ENCODE assay signal across 1 cellular context in genomic region chr14:60091550-60092511, GRCh38.
TF ChIP-seq lines count a peak whose summit lies in the region.

PCNX4 (plus strand) TSS chr14:60091923; CDS start chr14:60107639, 15,716 bp downstream.

TF ChIP-seq in WTC11, 78 proteins besides CTCF, POLR2A, EP300 and RAD21 (continued from another document):
- TF ChIP-seq, protein P1, sequence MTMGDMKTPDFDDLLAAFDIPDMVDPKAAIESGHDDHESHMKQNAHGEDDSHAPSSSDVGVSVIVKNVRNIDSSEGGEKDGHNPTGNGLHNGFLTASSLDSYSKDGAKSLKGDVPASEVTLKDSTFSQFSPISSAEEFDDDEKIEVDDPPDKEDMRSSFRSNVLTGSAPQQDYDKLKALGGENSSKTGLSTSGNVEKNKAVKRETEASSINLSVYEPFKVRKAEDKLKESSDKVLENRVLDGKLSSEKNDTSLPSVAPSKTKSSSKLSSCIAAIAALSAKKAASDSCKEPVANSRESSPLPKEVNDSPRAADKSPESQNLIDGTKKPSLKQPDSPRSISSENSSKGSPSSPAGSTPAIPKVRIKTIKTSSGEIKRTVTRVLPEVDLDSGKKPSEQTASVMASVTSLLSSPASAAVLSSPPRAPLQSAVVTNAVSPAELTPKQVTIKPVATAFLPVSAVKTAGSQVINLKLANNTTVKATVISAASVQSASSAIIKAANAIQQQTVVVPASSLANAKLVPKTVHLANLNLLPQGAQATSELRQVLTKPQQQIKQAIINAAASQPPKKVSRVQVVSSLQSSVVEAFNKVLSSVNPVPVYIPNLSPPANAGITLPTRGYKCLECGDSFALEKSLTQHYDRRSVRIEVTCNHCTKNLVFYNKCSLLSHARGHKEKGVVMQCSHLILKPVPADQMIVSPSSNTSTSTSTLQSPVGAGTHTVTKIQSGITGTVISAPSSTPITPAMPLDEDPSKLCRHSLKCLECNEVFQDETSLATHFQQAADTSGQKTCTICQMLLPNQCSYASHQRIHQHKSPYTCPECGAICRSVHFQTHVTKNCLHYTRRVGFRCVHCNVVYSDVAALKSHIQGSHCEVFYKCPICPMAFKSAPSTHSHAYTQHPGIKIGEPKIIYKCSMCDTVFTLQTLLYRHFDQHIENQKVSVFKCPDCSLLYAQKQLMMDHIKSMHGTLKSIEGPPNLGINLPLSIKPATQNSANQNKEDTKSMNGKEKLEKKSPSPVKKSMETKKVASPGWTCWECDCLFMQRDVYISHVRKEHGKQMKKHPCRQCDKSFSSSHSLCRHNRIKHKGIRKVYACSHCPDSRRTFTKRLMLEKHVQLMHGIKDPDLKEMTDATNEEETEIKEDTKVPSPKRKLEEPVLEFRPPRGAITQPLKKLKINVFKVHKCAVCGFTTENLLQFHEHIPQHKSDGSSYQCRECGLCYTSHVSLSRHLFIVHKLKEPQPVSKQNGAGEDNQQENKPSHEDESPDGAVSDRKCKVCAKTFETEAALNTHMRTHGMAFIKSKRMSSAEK (CRISPR knock-in tag; IDR thresholded peaks at IDR 0.05; ENCODE audit: borderline replicate concordance), result no peak
- TF ChIP-seq, protein P2, sequence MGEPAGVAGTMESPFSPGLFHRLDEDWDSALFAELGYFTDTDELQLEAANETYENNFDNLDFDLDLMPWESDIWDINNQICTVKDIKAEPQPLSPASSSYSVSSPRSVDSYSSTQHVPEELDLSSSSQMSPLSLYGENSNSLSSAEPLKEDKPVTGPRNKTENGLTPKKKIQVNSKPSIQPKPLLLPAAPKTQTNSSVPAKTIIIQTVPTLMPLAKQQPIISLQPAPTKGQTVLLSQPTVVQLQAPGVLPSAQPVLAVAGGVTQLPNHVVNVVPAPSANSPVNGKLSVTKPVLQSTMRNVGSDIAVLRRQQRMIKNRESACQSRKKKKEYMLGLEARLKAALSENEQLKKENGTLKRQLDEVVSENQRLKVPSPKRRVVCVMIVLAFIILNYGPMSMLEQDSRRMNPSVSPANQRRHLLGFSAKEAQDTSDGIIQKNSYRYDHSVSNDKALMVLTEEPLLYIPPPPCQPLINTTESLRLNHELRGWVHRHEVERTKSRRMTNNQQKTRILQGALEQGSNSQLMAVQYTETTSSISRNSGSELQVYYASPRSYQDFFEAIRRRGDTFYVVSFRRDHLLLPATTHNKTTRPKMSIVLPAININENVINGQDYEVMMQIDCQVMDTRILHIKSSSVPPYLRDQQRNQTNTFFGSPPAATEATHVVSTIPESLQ (CRISPR knock-in tag; IDR thresholded peaks at IDR 0.05), result no peak
- TF ChIP-seq ZNF512 (CRISPR knock-in tag; IDR thresholded peaks at IDR 0.05; ENCODE audit: borderline replicate concordance) (no peak), SMAD3 (CRISPR knock-in tag; IDR thresholded peaks at IDR 0.05; ENCODE audit: borderline replicate concordance) (no peak), FOXK1 (CRISPR knock-in tag; IDR thresholded peaks at IDR 0.05) (peak; percentile 85), TCF7 (CRISPR knock-in tag; IDR thresholded peaks at IDR 0.05; ENCODE audit: low read depth) (no peak), GRHL2 (CRISPR knock-in tag; IDR thresholded peaks at IDR 0.05; ENCODE audit: insufficient replicate concordance, severe bottlenecking) (no peak), NFATC4 (CRISPR knock-in tag; IDR thresholded peaks at IDR 0.05) (no peak), ZNF396 (CRISPR knock-in tag; IDR thresholded peaks at IDR 0.05; ENCODE audit: borderline replicate concordance) (no peak), NR3C1 (CRISPR knock-in tag; conservative IDR thresholded peaks at IDR 0.05; ENCODE audit: low read depth) (no peak), NFE2L1 (CRISPR knock-in tag; IDR thresholded peaks at IDR 0.05) (peak; percentile 83), ZBTB21 (CRISPR knock-in tag; IDR thresholded peaks at IDR 0.05; ENCODE audit: borderline replicate concordance) (peak; percentile 92), ZNF317 (CRISPR knock-in tag; IDR thresholded peaks at IDR 0.05; ENCODE audit: borderline replicate concordance, low read depth) (no peak), RELA (CRISPR knock-in tag; IDR thresholded peaks at IDR 0.05; ENCODE audit: borderline replicate concordance) (peak; percentile 69; the same call in 1 of the 2 replicates), HMGA2 (CRISPR knock-in tag; IDR thresholded peaks at IDR 0.05) (no peak), SMAD4 (CRISPR knock-in tag; IDR thresholded peaks at IDR 0.05) (no peak), GABPB1 (CRISPR knock-in tag; IDR thresholded peaks at IDR 0.05) (peak; percentile 73; the same call in 1 of the 2 replicates), ZNF219 (CRISPR knock-in tag; IDR thresholded peaks at IDR 0.05; ENCODE audit: borderline replicate concordance) (no peak), ZNF416 (CRISPR knock-in tag; IDR thresholded peaks at IDR 0.05) (no peak), FOXJ3 (CRISPR knock-in tag; IDR thresholded peaks at IDR 0.05; ENCODE audit: borderline replicate concordance) (no peak), RORB (CRISPR knock-in tag; IDR thresholded peaks at IDR 0.05) (no peak), IRF1 (CRISPR knock-in tag; IDR thresholded peaks at IDR 0.05) (0 out of 2 replicates have a peak, but pooled peaks have one; percentile 3), EMX1 (CRISPR knock-in tag; IDR thresholded peaks at IDR 0.05) (no peak)
- TF ChIP-seq, protein P3, sequence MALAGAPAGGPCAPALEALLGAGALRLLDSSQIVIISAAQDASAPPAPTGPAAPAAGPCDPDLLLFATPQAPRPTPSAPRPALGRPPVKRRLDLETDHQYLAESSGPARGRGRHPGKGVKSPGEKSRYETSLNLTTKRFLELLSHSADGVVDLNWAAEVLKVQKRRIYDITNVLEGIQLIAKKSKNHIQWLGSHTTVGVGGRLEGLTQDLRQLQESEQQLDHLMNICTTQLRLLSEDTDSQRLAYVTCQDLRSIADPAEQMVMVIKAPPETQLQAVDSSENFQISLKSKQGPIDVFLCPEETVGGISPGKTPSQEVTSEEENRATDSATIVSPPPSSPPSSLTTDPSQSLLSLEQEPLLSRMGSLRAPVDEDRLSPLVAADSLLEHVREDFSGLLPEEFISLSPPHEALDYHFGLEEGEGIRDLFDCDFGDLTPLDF (CRISPR knock-in tag; IDR thresholded peaks at IDR 0.05), result no peak
- TF ChIP-seq, protein P4, sequence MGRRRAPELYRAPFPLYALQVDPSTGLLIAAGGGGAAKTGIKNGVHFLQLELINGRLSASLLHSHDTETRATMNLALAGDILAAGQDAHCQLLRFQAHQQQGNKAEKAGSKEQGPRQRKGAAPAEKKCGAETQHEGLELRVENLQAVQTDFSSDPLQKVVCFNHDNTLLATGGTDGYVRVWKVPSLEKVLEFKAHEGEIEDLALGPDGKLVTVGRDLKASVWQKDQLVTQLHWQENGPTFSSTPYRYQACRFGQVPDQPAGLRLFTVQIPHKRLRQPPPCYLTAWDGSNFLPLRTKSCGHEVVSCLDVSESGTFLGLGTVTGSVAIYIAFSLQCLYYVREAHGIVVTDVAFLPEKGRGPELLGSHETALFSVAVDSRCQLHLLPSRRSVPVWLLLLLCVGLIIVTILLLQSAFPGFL (CRISPR knock-in tag; IDR thresholded peaks at IDR 0.05; ENCODE audit: borderline replicate concordance), result no peak; the same call in 1 of the 2 replicates
- TF ChIP-seq, protein P5, sequence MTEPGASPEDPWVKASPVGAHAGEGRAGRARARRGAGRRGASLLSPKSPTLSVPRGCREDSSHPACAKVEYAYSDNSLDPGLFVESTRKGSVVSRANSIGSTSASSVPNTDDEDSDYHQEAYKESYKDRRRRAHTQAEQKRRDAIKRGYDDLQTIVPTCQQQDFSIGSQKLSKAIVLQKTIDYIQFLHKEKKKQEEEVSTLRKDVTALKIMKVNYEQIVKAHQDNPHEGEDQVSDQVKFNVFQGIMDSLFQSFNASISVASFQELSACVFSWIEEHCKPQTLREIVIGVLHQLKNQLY (CRISPR knock-in tag; IDR thresholded peaks at IDR 0.05), result no peak
- TF ChIP-seq, protein P6, sequence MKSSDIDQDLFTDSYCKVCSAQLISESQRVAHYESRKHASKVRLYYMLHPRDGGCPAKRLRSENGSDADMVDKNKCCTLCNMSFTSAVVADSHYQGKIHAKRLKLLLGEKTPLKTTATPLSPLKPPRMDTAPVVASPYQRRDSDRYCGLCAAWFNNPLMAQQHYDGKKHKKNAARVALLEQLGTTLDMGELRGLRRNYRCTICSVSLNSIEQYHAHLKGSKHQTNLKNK (CRISPR knock-in tag; IDR thresholded peaks at IDR 0.05), result no peak
- TF ChIP-seq, protein P7, sequence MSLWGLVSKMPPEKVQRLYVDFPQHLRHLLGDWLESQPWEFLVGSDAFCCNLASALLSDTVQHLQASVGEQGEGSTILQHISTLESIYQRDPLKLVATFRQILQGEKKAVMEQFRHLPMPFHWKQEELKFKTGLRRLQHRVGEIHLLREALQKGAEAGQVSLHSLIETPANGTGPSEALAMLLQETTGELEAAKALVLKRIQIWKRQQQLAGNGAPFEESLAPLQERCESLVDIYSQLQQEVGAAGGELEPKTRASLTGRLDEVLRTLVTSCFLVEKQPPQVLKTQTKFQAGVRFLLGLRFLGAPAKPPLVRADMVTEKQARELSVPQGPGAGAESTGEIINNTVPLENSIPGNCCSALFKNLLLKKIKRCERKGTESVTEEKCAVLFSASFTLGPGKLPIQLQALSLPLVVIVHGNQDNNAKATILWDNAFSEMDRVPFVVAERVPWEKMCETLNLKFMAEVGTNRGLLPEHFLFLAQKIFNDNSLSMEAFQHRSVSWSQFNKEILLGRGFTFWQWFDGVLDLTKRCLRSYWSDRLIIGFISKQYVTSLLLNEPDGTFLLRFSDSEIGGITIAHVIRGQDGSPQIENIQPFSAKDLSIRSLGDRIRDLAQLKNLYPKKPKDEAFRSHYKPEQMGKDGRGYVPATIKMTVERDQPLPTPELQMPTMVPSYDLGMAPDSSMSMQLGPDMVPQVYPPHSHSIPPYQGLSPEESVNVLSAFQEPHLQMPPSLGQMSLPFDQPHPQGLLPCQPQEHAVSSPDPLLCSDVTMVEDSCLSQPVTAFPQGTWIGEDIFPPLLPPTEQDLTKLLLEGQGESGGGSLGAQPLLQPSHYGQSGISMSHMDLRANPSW (CRISPR knock-in tag; conservative IDR thresholded peaks at IDR 0.05; ENCODE audit: low read depth), result no peak
- TF ChIP-seq, protein P8, sequence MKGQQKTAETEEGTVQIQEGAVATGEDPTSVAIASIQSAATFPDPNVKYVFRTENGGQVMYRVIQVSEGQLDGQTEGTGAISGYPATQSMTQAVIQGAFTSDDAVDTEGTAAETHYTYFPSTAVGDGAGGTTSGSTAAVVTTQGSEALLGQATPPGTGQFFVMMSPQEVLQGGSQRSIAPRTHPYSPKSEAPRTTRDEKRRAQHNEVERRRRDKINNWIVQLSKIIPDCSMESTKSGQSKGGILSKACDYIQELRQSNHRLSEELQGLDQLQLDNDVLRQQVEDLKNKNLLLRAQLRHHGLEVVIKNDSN (CRISPR knock-in tag; IDR thresholded peaks at IDR 0.05), result peak; percentile 59; the same call in 1 of the 2 replicates
- TF ChIP-seq, protein P9, sequence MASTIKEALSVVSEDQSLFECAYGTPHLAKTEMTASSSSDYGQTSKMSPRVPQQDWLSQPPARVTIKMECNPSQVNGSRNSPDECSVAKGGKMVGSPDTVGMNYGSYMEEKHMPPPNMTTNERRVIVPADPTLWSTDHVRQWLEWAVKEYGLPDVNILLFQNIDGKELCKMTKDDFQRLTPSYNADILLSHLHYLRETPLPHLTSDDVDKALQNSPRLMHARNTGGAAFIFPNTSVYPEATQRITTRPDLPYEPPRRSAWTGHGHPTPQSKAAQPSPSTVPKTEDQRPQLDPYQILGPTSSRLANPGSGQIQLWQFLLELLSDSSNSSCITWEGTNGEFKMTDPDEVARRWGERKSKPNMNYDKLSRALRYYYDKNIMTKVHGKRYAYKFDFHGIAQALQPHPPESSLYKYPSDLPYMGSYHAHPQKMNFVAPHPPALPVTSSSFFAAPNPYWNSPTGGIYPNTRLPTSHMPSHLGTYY (CRISPR knock-in tag; IDR thresholded peaks at IDR 0.05), result no peak
- TF ChIP-seq, protein P10, sequence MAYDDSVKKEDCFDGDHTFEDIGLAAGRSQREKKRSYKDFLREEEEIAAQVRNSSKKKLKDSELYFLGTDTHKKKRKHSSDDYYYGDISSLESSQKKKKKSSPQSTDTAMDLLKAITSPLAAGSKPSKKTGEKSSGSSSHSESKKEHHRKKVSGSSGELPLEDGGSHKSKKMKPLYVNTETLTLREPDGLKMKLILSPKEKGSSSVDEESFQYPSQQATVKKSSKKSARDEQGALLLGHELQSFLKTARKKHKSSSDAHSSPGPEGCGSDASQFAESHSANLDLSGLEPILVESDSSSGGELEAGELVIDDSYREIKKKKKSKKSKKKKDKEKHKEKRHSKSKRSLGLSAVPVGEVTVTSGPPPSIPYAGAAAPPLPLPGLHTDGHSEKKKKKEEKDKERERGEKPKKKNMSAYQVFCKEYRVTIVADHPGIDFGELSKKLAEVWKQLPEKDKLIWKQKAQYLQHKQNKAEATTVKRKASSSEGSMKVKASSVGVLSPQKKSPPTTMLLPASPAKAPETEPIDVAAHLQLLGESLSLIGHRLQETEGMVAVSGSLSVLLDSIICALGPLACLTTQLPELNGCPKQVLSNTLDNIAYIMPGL (CRISPR knock-in tag; IDR thresholded peaks at IDR 0.05), result peak; percentile 96
